Comparison of ENCODE assay signal across 23 cellular contexts in the genomic region with DNA sequence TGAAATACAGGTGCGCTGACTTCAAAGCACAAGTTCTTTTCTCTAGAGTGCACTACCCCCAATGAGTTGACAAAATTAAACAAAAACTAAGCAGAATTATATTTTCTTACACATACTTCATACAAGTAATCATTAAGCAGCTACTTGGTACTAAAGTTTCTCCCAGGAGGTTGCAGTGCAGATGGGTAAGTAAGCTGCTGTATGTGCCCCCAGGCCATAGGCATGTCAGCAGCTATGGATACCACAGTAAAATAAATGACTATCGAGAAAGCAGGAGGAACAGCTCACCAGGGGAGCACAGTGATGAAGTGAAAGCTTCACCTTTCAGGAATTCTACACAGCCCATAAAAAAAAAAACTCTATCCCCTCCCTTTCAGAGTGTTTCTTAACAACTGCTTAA.
"Had no signal": no experiment of that assay in that cellular context is flagged by ENCODE, and none has a peak within 500 bp of the region (broad histone marks: within the 10 kb centered on the region; RNA-seq: fewer than 3 reads in every experiment).

No MANE protein-coding gene starts in this region.

- DNase-seq: cortex of kidney; effector memory CD8-positive, alpha-beta T cell; erythroblast; esophagus squamous epithelium; foreskin melanocyte; kidney; mammary epithelial cell; natural killer cell; occipital lobe; ovary; posterior cingulate gyrus; psoas muscle; right cardiac atrium; sigmoid colon; stimulated activated CD4-positive, alpha-beta T cell treated with anti-CD3 and anti-CD28 coated beads, Interleukin-2, amount 100 ng/mL, for 24 hours; stimulated activated CD4-positive, alpha-beta T cell treated with anti-CD3 and anti-CD28 coated beads, Interleukin-4, amount 100 ng/mL, for 24 hours; stimulated activated naive CD4-positive, alpha-beta T cell treated with Interleukin-2 at 50 U/mL for 16 hours; stomach; thyroid gland; uterus had no signal

- H3K4me1 ChIP-seq: esophagus squamous epithelium, psoas muscle, sigmoid colon, stomach, thyroid gland, upper lobe of left lung, uterus had no signal

- ATAC-seq: effector memory CD8-positive, alpha-beta T cell; left lobe of liver; psoas muscle; right cardiac atrium; stimulated activated effector memory CD8-positive, alpha-beta T cell treated with anti-CD3 and anti-CD28 coated beads, Interleukin-12 subunit alpha, Interleukin-12 subunit beta, amount 100 ng/mL, for 72 hours had no signal

- H3K9me3 ChIP-seq: esophagus squamous epithelium, ovary, sigmoid colon, thyroid gland, uterus had no signal

- H3K36me3 ChIP-seq: esophagus squamous epithelium, ovary, sigmoid colon, stomach, thyroid gland, upper lobe of left lung, uterus had no signal

- H3K4me3 ChIP-seq: esophagus squamous epithelium, ovary, psoas muscle, sigmoid colon, stomach, thyroid gland, upper lobe of left lung, uterus had no signal

- H3K27ac ChIP-seq: esophagus squamous epithelium, ovary, psoas muscle, sigmoid colon, stomach, thyroid gland, upper lobe of left lung, uterus had no signal

- H3K27me3 ChIP-seq: esophagus squamous epithelium, ovary, sigmoid colon, stomach, thyroid gland, upper lobe of left lung, uterus had no signal
